16 cellular contexts compared by ENCODE assay signal in genomic region chr3:94548581-94549316, GRCh38.
A peak's percentile ranks its signal among the peaks of the same experiment; 100 is the strongest.
DNase-seq lines count a peak whose midpoint lies in the region; ATAC-seq, FAIRE-seq and TF ChIP-seq lines count a peak whose summit lies in the region.
"Had no signal": no experiment of that assay in that cellular context is flagged by ENCODE, and none has a peak within 500 bp of the region (broad histone marks: within the 10 kb centered on the region; RNA-seq: fewer than 3 reads in every experiment).

No MANE protein-coding gene starts in this region.

- no peak overlapping the region for H3K23ac ChIP-seq in H1 (ENCODE audit: insufficient read length)

- no peaks in the 10 kb centered on the region for H3K4me1 ChIP-seq in H1 (replicated peaks in 1 of 4; ENCODE audit: control insufficient read depth in 3 of 4, insufficient read depth in 4 of 4, low read length in 3 of 4)

- intact Hi-C loops in sciatic nerve (cut with DNase I): no loop called here

- no peak overlapping the region for H3K4me3 Mint-ChIP-seq in activated CD4-positive, alpha-beta T cell treated with anti-CD3 and anti-CD28 coated beads, Interleukin-2, amount 10 ng/mL, durations not matched to agents 7 days and 5 days
- H3K4me3 Mint-ChIP-seq: B cell; CD4-positive, alpha-beta T cell had no signal

- H3K9me3 ChIP-seq in H1 (ENCODE audit: insufficient read depth in 2 of 2, low read depth in 1 of 2, low read length in 1 of 2): peaks cover 0 to 3% of the 10 kb centered on the region in 2 experiments; a peak in 1 of 4 replicates

- no peaks in the 10 kb centered on the region for H3K27me3 ChIP-seq in H7 (ENCODE audit: control insufficient read depth, insufficient read depth, low read length)
- no peaks in the 10 kb centered on the region for H3K27me3 ChIP-seq in H1 (replicated peaks in 1 of 4; ENCODE audit: control insufficient read depth in 3 of 4, extremely low read depth in 1 of 4, insufficient read depth in 3 of 4, low read length in 3 of 4)

- CTCF ChIA-PET in H1 (lab: Charles Lee; ENCODE audit: partially characterized antibody): interaction anchor here (0.6 to 2.0 kb wide), 9 partner anchors 10 to 563 kb away, joined by 3 to 7 read pairs (median 3); no protein-coding TSS in a partner anchor
- CTCF ChIA-PET in activated CD4-positive, alpha-beta T cell treated with anti-CD3 and anti-CD28 coated beads, Interleukin-2, amount 10 ng/mL, durations not matched to agents 7 days and 5 days (lab: Charles Lee): no interaction called here

- FAIRE-seq in H1 (lab: Jason Lieb, UNC): no peak
- FAIRE-seq: A204.1, GM12891 had no signal

- no peak for ATAC-seq in sciatic nerve

- no peak overlapping the region for H2AK5ac ChIP-seq in H1 (ENCODE audit: low read depth, low read length)

- H3K4me2 ChIP-seq in H1 (ENCODE audit: insufficient read depth in 1 of 2, low read depth in 2 of 2, low read length in 2 of 2): no peak overlapping the region

- H3K9ac ChIP-seq in H1 (replicated peaks in 1 of 4; ENCODE audit: extremely low read depth in 1 of 4, low read depth in 3 of 4, low read length in 3 of 4): no peak overlapping the region

- 0 out of 2 replicates have a peak overlapping the region, but pooled peaks have one; percentile 13 for H2BK12ac ChIP-seq in H1 (ENCODE audit: low read depth, low read length)

- H3K18ac ChIP-seq in H1 (ENCODE audit: extremely low read depth, low read length): no peak overlapping the region

- H4K20me1 ChIP-seq in H1 (replicated peaks in 1 of 2; ENCODE audit: control insufficient read depth in 1 of 2, insufficient read depth in 2 of 2, low read length in 2 of 2): no peaks in the 10 kb centered on the region

- no peak overlapping the region for H3K4ac ChIP-seq in H1 (replicated peaks; ENCODE audit: insufficient read length, low read depth, low read length)

- H3K36me3 ChIP-seq in H7 (replicated peaks; ENCODE audit: control insufficient read depth, insufficient read depth, low read length) (no peaks in the 10 kb centered on the region), H1 (ENCODE audit: control insufficient read depth in 2 of 4, insufficient read depth in 4 of 4, low read length in 3 of 4) (no peaks in the 10 kb centered on the region)

- no peak overlapping the region for H4K91ac ChIP-seq in H1 (replicated peaks; ENCODE audit: insufficient read length, low read length)

- H3K79me1 ChIP-seq in H1 (ENCODE audit: low read depth, low read length): no peaks in the 10 kb centered on the region

- no peak overlapping the region for H3K27ac Mint-ChIP-seq in activated CD4-positive, alpha-beta T cell treated with anti-CD3 and anti-CD28 coated beads, Interleukin-2, amount 10 ng/mL, durations not matched to agents 7 days and 5 days
- H3K27ac Mint-ChIP-seq: B cell; CD4-positive, alpha-beta T cell had no signal

- DNase-seq in ELF-1 (ENCODE audit: low read depth, low spot score) (peak; percentile 20), H7 (peak; percentile 22), H1 (ENCODE audit: low read depth in 1 of 2, low spot score in 2 of 2) (peak in 1 of 2 experiments; percentile 47), iPS-NIHi7 (ENCODE audit: extremely low spot score) (peak; percentile 43), midbrain (lab: John Stamatoyannopoulos, UW) (no peak), sciatic nerve (ENCODE audit: low spot score) (no peak), NOMO-1 treated with DMSO at 0.1 percent for 48 hours (lab: John Stamatoyannopoulos, UW; ENCODE audit: unreplicated experiment) (no peak)
- no peak for DNase-seq in activated CD4-positive, alpha-beta T cell treated with anti-CD3 and anti-CD28 coated beads, Interleukin-2, amount 10 ng/mL, durations not matched to agents 7 days and 5 days
- DNase-seq: C1 segment of cervical spinal cord; Calu3; CD4-positive, alpha-beta T cell; DMS 273 treated with DMSO at 0.1 percent for 48 hours had no signal

- no peaks in the 10 kb centered on the region for H3K27me3 Mint-ChIP-seq in activated CD4-positive, alpha-beta T cell treated with anti-CD3 and anti-CD28 coated beads, Interleukin-2, amount 10 ng/mL, durations not matched to agents 7 days and 5 days
- H3K27me3 Mint-ChIP-seq: B cell; CD4-positive, alpha-beta T cell had no signal

- H3K9me3 Mint-ChIP-seq in activated CD4-positive, alpha-beta T cell treated with anti-CD3 and anti-CD28 coated beads, Interleukin-2, amount 10 ng/mL, durations not matched to agents 7 days and 5 days: peaks cover 9% of the 10 kb centered on the region

- peak; percentile 35 to 40; a peak in 2 of 4 replicates for TF ChIP-seq RAD21 in H1 (IDR thresholded peaks at IDR 0.05 in 1 of 2, conservative IDR thresholded peaks at IDR 0.05 in 1 of 2; ENCODE audit: low read depth in 2 of 2, low read length in 2 of 2)

- no peaks in the 10 kb centered on the region for H3K79me2 ChIP-seq in H1 (ENCODE audit: control insufficient read depth in 1 of 2, insufficient read depth in 2 of 2, low read length in 2 of 2)

- no peak overlapping the region for H3K27ac ChIP-seq in H1 (ENCODE audit: low read depth, low read length)
- H3K27ac ChIP-seq: HL-60 had no signal

- H3K36me3 Mint-ChIP-seq in activated CD4-positive, alpha-beta T cell treated with anti-CD3 and anti-CD28 coated beads, Interleukin-2, amount 10 ng/mL, durations not matched to agents 7 days and 5 days (ENCODE audit: low read depth): no peaks in the 10 kb centered on the region

- H3K14ac ChIP-seq in H1 (ENCODE audit: insufficient read length): no peak overlapping the region

- no peak overlapping the region for H3K56ac ChIP-seq in H1 (replicated peaks; ENCODE audit: insufficient read length, low read depth, low read length)

- H3K4me3 ChIP-seq in H7 (ENCODE audit: insufficient read depth, low read depth, low read length) (no peak overlapping the region), H1 (ENCODE audit: extremely low read depth in 1 of 4, insufficient read depth in 2 of 4, low read depth in 3 of 4, low read length in 4 of 4) (no peak overlapping the region)

- TF ChIP-seq EP300 in H1 (IDR thresholded peaks at IDR 0.05; ENCODE audit: borderline replicate concordance in 1 of 2, low read depth in 2 of 2, low read length in 2 of 2): no peak

- POLR2A ChIA-PET in H1 (lab: Charles Lee; ENCODE audit: partially characterized antibody): interaction anchor here (1.3 kb wide), 1 partner anchor 14 kb away, joined by 4 read pairs; no protein-coding TSS in a partner anchor
- POLR2A ChIA-PET in activated CD4-positive, alpha-beta T cell treated with anti-CD3 and anti-CD28 coated beads, Interleukin-2, amount 10 ng/mL, durations not matched to agents 7 days and 5 days (lab: Charles Lee): no interaction called here

- 0 out of 2 replicates have a peak overlapping the region, but pooled peaks have one; percentile 61 for H2BK20ac ChIP-seq in H1 (ENCODE audit: low read length)

- peak; percentile 28 to 62 (median 30) for TF ChIP-seq CTCF in H1 (IDR thresholded peaks at IDR 0.05; ENCODE audit: control extremely low read depth in 1 of 3, insufficient read depth in 1 of 3, low read depth in 1 of 3, low read length in 3 of 3)

- no peaks in the 10 kb centered on the region for H3K23me2 ChIP-seq in H1 (ENCODE audit: low read depth, low read length)

- 35% methylated on average over 1 of the region's 1 CpG; no CpG with 5 or more reads in 1 of the 2 experiments for WGBS in H1 (ENCODE audit: extremely low coverage in 1 of 2, insufficient coverage in 1 of 2, insufficient read length in 1 of 2, insufficient replicate concordance in 2 of 2, low coverage in 1 of 2, low lambda C conversion rate in 2 of 2, missing lambda C conversion rate in 1 of 2), 2 experiments

- H2BK5ac ChIP-seq in H1 (ENCODE audit: low read depth, low read length): peak overlapping the region; percentile 28; the same call in 1 of the 2 replicates

- H4K8ac ChIP-seq in H1 (ENCODE audit: extremely low read depth, insufficient read depth, low read length): no peak overlapping the region

- H2BK120ac ChIP-seq in H1 (replicated peaks; ENCODE audit: low read depth, low read length): no peak overlapping the region

- H2AFZ ChIP-seq in H1 (ENCODE audit: low read length): 0 out of 2 replicates have a peak overlapping the region, but pooled peaks have one; percentile 16

- no peak overlapping the region for H4K5ac ChIP-seq in H1 (ENCODE audit: insufficient read length, low read depth, low read length)

- TF ChIP-seq POLR2A in H1 (IDR thresholded peaks at IDR 0.05; ENCODE audit: control extremely low read depth in 1 of 2, low read depth in 2 of 2, low read length in 2 of 2): no peak

- no peak overlapping the region for H2BK15ac ChIP-seq in H1 (ENCODE audit: low read length)

- no peaks in the 10 kb centered on the region for H3K4me1 Mint-ChIP-seq in activated CD4-positive, alpha-beta T cell treated with anti-CD3 and anti-CD28 coated beads, Interleukin-2, amount 10 ng/mL, durations not matched to agents 7 days and 5 days
- H3K4me1 Mint-ChIP-seq: B cell had no signal

TF ChIP-seq in H1, 55 proteins besides CTCF, POLR2A, EP300 and RAD21:
- no peak for TF ChIP-seq CTBP2 (IDR thresholded peaks at IDR 0.05; ENCODE audit: borderline replicate concordance, insufficient read depth, insufficient read length, low read length)
- no peak for TF ChIP-seq CBX8 (IDR thresholded peaks at IDR 0.05; ENCODE audit: borderline replicate concordance, low read depth, low read length)
- TF ChIP-seq SIX5 (IDR thresholded peaks at IDR 0.05; ENCODE audit: low read depth, low read length): no peak
- no peak for TF ChIP-seq HDAC2 (IDR thresholded peaks at IDR 0.05; ENCODE audit: borderline replicate concordance in 1 of 2, low read depth in 2 of 2, low read length in 2 of 2)
- no peak for TF ChIP-seq TBP (IDR thresholded peaks at IDR 0.05; ENCODE audit: low read depth, low read length)
- no peak for TF ChIP-seq POU5F1 (IDR thresholded peaks at IDR 0.05; ENCODE audit: low read depth, low read length)
- no peak for TF ChIP-seq HDAC6 (IDR thresholded peaks at IDR 0.05; ENCODE audit: low read depth, low read length)
- no peak for TF ChIP-seq SP2 (IDR thresholded peaks at IDR 0.05; ENCODE audit: low read length)
- TF ChIP-seq, protein P1, sequence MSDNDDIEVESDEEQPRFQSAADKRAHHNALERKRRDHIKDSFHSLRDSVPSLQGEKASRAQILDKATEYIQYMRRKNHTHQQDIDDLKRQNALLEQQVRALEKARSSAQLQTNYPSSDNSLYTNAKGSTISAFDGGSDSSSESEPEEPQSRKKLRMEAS (IDR thresholded peaks at IDR 0.05): no peak
- no peak for TF ChIP-seq BRCA1 (IDR thresholded peaks at IDR 0.05; ENCODE audit: low read depth, low read length)
- no peak for TF ChIP-seq JUN (IDR thresholded peaks at IDR 0.05; ENCODE audit: low read depth, low read length)
- no peak for TF ChIP-seq MAFK (IDR thresholded peaks at IDR 0.05; ENCODE audit: low read depth, low read length)

Comparison
In these comparisons a context has a peak if more than half of its experiments do, and no peak if none do; other contexts are left out.
1. DNase-seq: peak in ELF-1 (single experiment), H7 (single experiment) and iPS-NIHi7 (single experiment); none in midbrain (single experiment), sciatic nerve (single experiment), NOMO-1 treated with DMSO at 0.1 percent for 48 hours (single experiment) and activated CD4-positive, alpha-beta T cell treated with anti-CD3 and anti-CD28 coated beads, Interleukin-2, amount 10 ng/mL, durations not matched to agents 7 days and 5 days (single experiment).